In genomic region chr11:118401151-118401879, GRCh38 we compare ENCODE assay signal across 8 cellular contexts. TPM values are rescaled to one million over a fixed set of nuclear protein-coding genes. Genes with fewer than 3 reads are reported as not detected.
DNase-seq lines count a peak whose midpoint lies in the region; ATAC-seq and TF ChIP-seq lines count a peak whose summit lies in the region.

Gene ATP5MG, plus strand, starts transcription at chr11:118401606. Its CDS starts 60 bp downstream, at chr11:118401666.

- peak within 1 kb of the TSS; percentile 84 to 91 for H3K27ac ChIP-seq in left lung

- no peak for DNase-seq in AG04449 (ENCODE audit: low read depth, low spot score)
- peak; percentile 83 for DNase-seq in NCI-H748 (lab: John Stamatoyannopoulos, UW; ENCODE audit: unreplicated experiment)
- DNase-seq in activated CD4-positive, alpha-beta T cell treated with anti-CD3 and anti-CD28 coated beads, Interleukin-2, amount 50 U/mL, for 24 hours (ENCODE audit: low read depth in 1 of 2, low spot score in 1 of 2), result peak; percentile 78 to 91
- peak; percentile 92 for DNase-seq in dermis blood vessel endothelial cell
- DNase-seq in left lung, result peak; percentile 92 to 95
- peak; percentile 90 for DNase-seq in stimulated activated CD4-positive, alpha-beta T cell treated with anti-CD3 and anti-CD28 coated beads, Interleukin-2, amount 100 ng/mL, for 4 hours (ENCODE audit: low read depth)

- ATAC-seq in GM18909 (IDR thresholded peaks at IDR 0.05; ENCODE audit: poor library complexity, unreplicated experiment), result peak; percentile 67
- peak; percentile 60 for ATAC-seq in HG03460 (IDR thresholded peaks at IDR 0.05; ENCODE audit: unreplicated experiment)
- ATAC-seq in left lung, result peak; percentile 91

- TF ChIP-seq CTCF in AG04449 (IDR thresholded peaks at IDR 0.05; ENCODE audit: insufficient read depth, low read length, missing control alignments), result no peak
- TF ChIP-seq CTCF in left lung (IDR thresholded peaks at IDR 0.05), result no peak

- no peaks in the 10 kb centered on the region for H3K27me3 ChIP-seq in left lung

- H3K4me1 ChIP-seq in left lung, result peaks cover 14 to 42% of the 10 kb centered on the region in 2 donors

- CTCF ChIA-PET in AG04449 (lab: Yijun Ruan, JAX), result interaction anchor here (1.2 to 2.2 kb wide), 5 partner anchors 10 to 89 kb away, joined by 3 to 11 read pairs (median 4); no protein-coding TSS in a partner anchor

- POLR2A ChIA-PET in AG04449 (lab: Yijun Ruan, JAX), result interaction anchor here (0.7 to 1.6 kb wide), 3 partner anchors 14 to 87 kb away, joined by 3 read pairs; partner anchors contain the start of gene KMT2A

- no peaks in the 10 kb centered on the region for H3K9me3 ChIP-seq in left lung

- peak within 1 kb of the TSS; percentile 88 for H3K4me3 ChIP-seq in AG04449 (ENCODE audit: low read depth, low read length)
- H3K4me3 ChIP-seq in left lung, result peak within 1 kb of the TSS; percentile 80 to 89

- intact Hi-C loops in left lung (cut with DNase I), result loop anchor here in 1 of 2 donors (10.0 kb wide), 1 partner anchor 83 kb away; no protein-coding TSS in a partner anchor

- H3K36me3 ChIP-seq in left lung, result peaks cover 0 to 25% of the 10 kb centered on the region in 2 donors

RNA-seq across cellular contexts. Expression of gene ATP5MG, which starts in this region (rescaled TPM):
- total RNA-seq in dermis blood vessel endothelial cell (46.4 and 58.9 TPM in 2 replicates), left lung (100 to 1,000 TPM; 151 to 155 TPM)
